ENCODE assay signal across 8 cellular contexts in genomic region chr15:40405501-40406381, GRCh38. TPM values are rescaled to one million over a fixed set of nuclear protein-coding genes. Genes with fewer than 3 reads are reported as not detected.
A peak's percentile ranks its signal among the peaks of the same experiment; 100 is the strongest.
DNase-seq lines count a peak whose midpoint lies in the region; ATAC-seq lines count a peak whose summit lies in the region.

IVD (plus strand) TSS chr15:40405795; CDS start chr15:40405828, 33 bp downstream.

- no peaks in the 10 kb centered on the region for H3K9me3 ChIP-seq in GM23248 (ENCODE audit: low read depth)

- 3% methylated on average over 49 to 51 of the region's 54 CpGs for WGBS in GM23248 (ENCODE audit: low coverage in 1 of 2, low lambda C conversion rate in 2 of 2, missing lambda C conversion rate in 2 of 2), 2 experiments

- H3K4me2 ChIP-seq in GM23248 (ENCODE audit: unreplicated experiment), result peak within 1 kb of the TSS; percentile 90

- H3K4me1 Mint-ChIP-seq in naive B cell, result peaks cover 25 to 30% (median 29%) of the 10 kb centered on the region in 3 donors
- peaks cover 34% of the 10 kb centered on the region for H3K4me1 Mint-ChIP-seq in stimulated activated memory B cell treated with anti-CD40 and anti-IgM and Interleukin-4, amounts not matched to agents 10 μg/mL and 1 μg/mL and 100 μg/mL, for 72 hours

- in situ Hi-C loops in GM23248 (cut with MboI), result no loop called here

- no peaks in the 10 kb centered on the region for H3K9me2 ChIP-seq in GM23248 (ENCODE audit: insufficient read depth)

- no peaks in the 10 kb centered on the region for H3K27me3 ChIP-seq in GM23248 (replicated peaks; ENCODE audit: insufficient read depth)

- H3K4me3 Mint-ChIP-seq in naive B cell, result peak within 1 kb of the TSS; percentile 88 to 95 (median 92)
- H3K4me3 Mint-ChIP-seq in stimulated activated memory B cell treated with anti-CD40 and anti-IgM and Interleukin-4, amounts not matched to agents 10 μg/mL and 1 μg/mL and 100 μg/mL, for 72 hours, result peak within 1 kb of the TSS; percentile 91

- no peaks in the 10 kb centered on the region for H3K9me3 Mint-ChIP-seq in naive B cell
- H3K9me3 Mint-ChIP-seq in stimulated activated memory B cell treated with anti-CD40 and anti-IgM and Interleukin-4, amounts not matched to agents 10 μg/mL and 1 μg/mL and 100 μg/mL, for 72 hours, result no peaks in the 10 kb centered on the region

- peak within 1 kb of the TSS; percentile 79 to 94 (median 88) for H3K27ac Mint-ChIP-seq in naive B cell
- peak within 1 kb of the TSS; percentile 90 for H3K27ac Mint-ChIP-seq in stimulated activated memory B cell treated with anti-CD40 and anti-IgM and Interleukin-4, amounts not matched to agents 10 μg/mL and 1 μg/mL and 100 μg/mL, for 72 hours

- peak; percentile 73 for DNase-seq in DMS79 treated with DMSO at 0.1 percent for 48 hours (lab: John Stamatoyannopoulos, UW)
- DNase-seq in GM23248, result peak; percentile 99
- peak; percentile 91 for DNase-seq in LHCN-M2 (ENCODE audit: low read depth)
- DNase-seq in RPMI8226, result peak; percentile 89
- DNase-seq in activated T-helper 1 cell treated with anti-CD3 and anti-CD28 coated beads, Interleukin-2, amount 50 U/mL, for 16 hours (ENCODE audit: low read depth in 1 of 2, low spot score in 1 of 2), result peak; percentile 68 to 84
- DNase-seq in fibroblast of gingiva (ENCODE audit: low read depth), result peak; percentile 96
- DNase-seq in naive B cell, result peak; percentile 75

- peak within 1 kb of the TSS; percentile 90 for H3K4me3 ChIP-seq in GM23248

- H3F3A ChIP-seq in GM23248 (ENCODE audit: insufficient read depth), result no peaks in the 10 kb centered on the region; the same call in 1 of the 2 replicates

- no peaks in the 10 kb centered on the region for H3K27me3 Mint-ChIP-seq in naive B cell
- no peaks in the 10 kb centered on the region for H3K27me3 Mint-ChIP-seq in stimulated activated memory B cell treated with anti-CD40 and anti-IgM and Interleukin-4, amounts not matched to agents 10 μg/mL and 1 μg/mL and 100 μg/mL, for 72 hours

- H3K36me3 ChIP-seq in GM23248 (ENCODE audit: low read depth), result peaks cover 10% of the 10 kb centered on the region; the same call in 1 of the 2 replicates

- peak within 1 kb of the TSS; percentile 89 for H3K9ac ChIP-seq in GM23248

- peak within 1 kb of the TSS; percentile 96 for H2AFZ ChIP-seq in GM23248

- ATAC-seq in naive B cell (ENCODE audit: low read depth in 2 of 2), result peak; percentile 93 to 94
- ATAC-seq in stimulated activated memory B cell treated with anti-CD40 and anti-IgM and Interleukin-4, amounts not matched to agents 10 μg/mL and 1 μg/mL and 100 μg/mL, for 72 hours, result peak; percentile 98

- H4K20me1 ChIP-seq in GM23248 (ENCODE audit: insufficient read depth), result no peaks in the 10 kb centered on the region

- H3K79me2 ChIP-seq in GM23248 (ENCODE audit: insufficient read depth), result peaks cover 22% of the 10 kb centered on the region

- peak within 1 kb of the TSS; percentile 43 for H3K27ac ChIP-seq in GM23248

- H3K4me1 ChIP-seq in GM23248 (ENCODE audit: insufficient read depth), result peaks cover 16% of the 10 kb centered on the region

- peaks cover 7 to 8% of the 10 kb centered on the region in 2 donors for H3K36me3 Mint-ChIP-seq in naive B cell
- peaks cover 20% of the 10 kb centered on the region for H3K36me3 Mint-ChIP-seq in stimulated activated memory B cell treated with anti-CD40 and anti-IgM and Interleukin-4, amounts not matched to agents 10 μg/mL and 1 μg/mL and 100 μg/mL, for 72 hours

RNA-seq across cellular contexts. Expression of gene IVD, which starts in this region (rescaled TPM):
- total RNA-seq in GM23248 (2014; rRNA removed; shearing (Covaris generic)), result 24.4 and 28.2 TPM in 2 replicates
- 49.6 and 50.1 TPM in 2 replicates for polyA plus RNA-seq in GM23248 (2016; fragmentation: Nextera tagmentation; extraction: Ambion mirVana)
- total RNA-seq in LHCN-M2 (2014; rRNA removed), result 26.2 and 32.3 TPM in 2 replicates
- polyA plus RNA-seq in LHCN-M2 (2012), result 37.4 TPM
- polyA plus RNA-seq in naive B cell (ENCODE audit: low read depth in 6 of 6), result 10 to 100 TPM; 15.6 to 36.3 (median 22.2) TPM

Comparison
In these comparisons a context has a peak if more than half of its experiments do, and no peak if none do; other contexts are left out.
1. Peak in every context shown above with its lines: DNase-seq, ATAC-seq, H3K4me3 ChIP-seq and H3K27ac ChIP-seq.